Comparison of ENCODE assay signal across 14 cellular contexts in genomic region chr1:31510853-31511789, GRCh38.
DNase-seq lines count a peak whose midpoint lies in the region; ATAC-seq, FAIRE-seq and TF ChIP-seq lines count a peak whose summit lies in the region.
"Had no signal": no experiment of that assay in that cellular context is flagged by ENCODE, and none has a peak within 500 bp of the region (broad histone marks: within the 10 kb centered on the region; RNA-seq: fewer than 3 reads in every experiment).

No MANE protein-coding gene starts in this region.

- DNase-seq in Caco-2 (peak; percentile 68 to 80), H1 (ENCODE audit: low read depth in 1 of 2, low spot score in 2 of 2) (no peak), mucosa of gallbladder (ENCODE audit: low spot score) (peak; percentile 87), activated gamma-delta T cell (lab: John Stamatoyannopoulos, UW) (no peak), NCI-H1930 (lab: John Stamatoyannopoulos, UW) (no peak)
- DNase-seq in stimulated activated naive CD8-positive, alpha-beta T cell treated with anti-CD3 and anti-CD28 coated beads, Interleukin-15, Interleukin-2, amounts not matched to agents 100 U/mL and 50 U/mL, for 24 hours = no peak
- no peak for DNase-seq in activated naive CD4-positive, alpha-beta T cell treated with anti-CD3 and anti-CD28 coated beads, Interleukin-2, amount 10 ng/mL, durations not matched to agents 7 days and 5 days
- DNase-seq: activated CD8-positive, alpha-beta T cell treated with anti-CD3 and anti-CD28 coated beads for 36 hours; activated effector memory CD4-positive, alpha-beta T cell treated with Interleukin-2 at 50 U/mL for 16 hours; AML-193; DMS79 treated with DMSO at 0.1 percent for 48 hours; midbrain; MM.1S had no signal

- H3K4me1 ChIP-seq in Caco-2 (peaks cover 50% of the 10 kb centered on the region), H1 (replicated peaks in 1 of 4; ENCODE audit: control insufficient read depth in 3 of 4, insufficient read depth in 4 of 4, low read length in 3 of 4) (peaks cover 0 to 1% (median 0%) of the 10 kb centered on the region in 4 experiments; a peak in 2 of 7 replicates)

- H3K27me3 Mint-ChIP-seq in Caco-2 (ENCODE audit: insufficient read depth, unreplicated experiment) = no peaks in the 10 kb centered on the region
- H3K27me3 Mint-ChIP-seq in activated naive CD4-positive, alpha-beta T cell treated with anti-CD3 and anti-CD28 coated beads, Interleukin-2, amount 10 ng/mL, durations not matched to agents 7 days and 5 days = peaks cover 50% of the 10 kb centered on the region

- no peak for ATAC-seq in stimulated activated naive CD8-positive, alpha-beta T cell treated with anti-CD3 and anti-CD28 coated beads, Interleukin-15, Interleukin-2, amounts not matched to agents 100 U/mL and 50 U/mL, for 24 hours
- ATAC-seq: activated CD8-positive, alpha-beta T cell treated with anti-CD3 and anti-CD28 coated beads for 36 hours had no signal

- no peak overlapping the region for H2AFZ ChIP-seq in H1 (ENCODE audit: low read length)

- H3K56ac ChIP-seq in H1 (replicated peaks; ENCODE audit: insufficient read length, low read depth, low read length) = no peak overlapping the region

- H3K36me3 Mint-ChIP-seq in Caco-2 (ENCODE audit: insufficient read depth, unreplicated experiment) = peaks cover 6% of the 10 kb centered on the region
- H3K36me3 Mint-ChIP-seq in activated naive CD4-positive, alpha-beta T cell treated with anti-CD3 and anti-CD28 coated beads, Interleukin-2, amount 10 ng/mL, durations not matched to agents 7 days and 5 days = no peaks in the 10 kb centered on the region

- H3K23me2 ChIP-seq in H1 (ENCODE audit: low read depth, low read length) = 0 out of 2 replicates have a peak, but pooled peaks cover 2% of the 10 kb centered on the region

- 49% methylated on average over 7 of the region's 8 CpGs; no CpG with 5 or more reads in 1 of the 2 experiments for whole genome bisulfite sequencing in H1 (ENCODE audit: extremely low coverage in 1 of 2, insufficient coverage in 1 of 2, insufficient read length in 1 of 2, insufficient replicate concordance in 2 of 2, low coverage in 1 of 2, low lambda C conversion rate in 2 of 2, missing lambda C conversion rate in 1 of 2), 2 experiments

- H3K4me1 Mint-ChIP-seq in Caco-2 (ENCODE audit: low read depth, unreplicated experiment) = peaks cover 45% of the 10 kb centered on the region
- peaks cover 7% of the 10 kb centered on the region for H3K4me1 Mint-ChIP-seq in activated naive CD4-positive, alpha-beta T cell treated with anti-CD3 and anti-CD28 coated beads, Interleukin-2, amount 10 ng/mL, durations not matched to agents 7 days and 5 days

- H2AK5ac ChIP-seq in H1 (ENCODE audit: low read depth, low read length) = no peak overlapping the region

- no peak overlapping the region for H4K5ac ChIP-seq in H1 (ENCODE audit: insufficient read length, low read depth, low read length)

- H4K20me1 ChIP-seq in H1 (replicated peaks in 1 of 2; ENCODE audit: control insufficient read depth in 1 of 2, insufficient read depth in 2 of 2, low read length in 2 of 2) = peaks cover 0 to 2% of the 10 kb centered on the region in 2 experiments

- peak overlapping the region; percentile 40 for H3K4me3 Mint-ChIP-seq in Caco-2 (ENCODE audit: unreplicated experiment)
- H3K4me3 Mint-ChIP-seq in activated naive CD4-positive, alpha-beta T cell treated with anti-CD3 and anti-CD28 coated beads, Interleukin-2, amount 10 ng/mL, durations not matched to agents 7 days and 5 days = no peak overlapping the region
- H3K4me3 Mint-ChIP-seq: activated CD8-positive, alpha-beta T cell treated with anti-CD3 and anti-CD28 coated beads for 36 hours had no signal

- H2BK20ac ChIP-seq in H1 (ENCODE audit: low read length) = peak overlapping the region; percentile 35; the same call in 1 of the 2 replicates

- no peaks in the 10 kb centered on the region; the same call in 1 of the 2 replicates for H3K9me3 ChIP-seq in Caco-2
- no peaks in the 10 kb centered on the region for H3K9me3 ChIP-seq in H1 (ENCODE audit: insufficient read depth in 2 of 2, low read depth in 1 of 2, low read length in 1 of 2)

- POLR2A ChIA-PET in Caco-2 (lab: Charles Lee) (interaction anchor here (0.6 to 0.8 kb wide), 5 partner anchors 13 to 884 kb away, joined by 3 to 10 read pairs (median 4); partner anchors contain the start of gene KHDRBS1), H1 (lab: Charles Lee; ENCODE audit: partially characterized antibody) (interaction anchor here (0.6 to 1.0 kb wide), 3 partner anchors 13 to 340 kb away, joined by 3 read pairs; no protein-coding TSS in a partner anchor)

- no peaks in the 10 kb centered on the region for H3K79me1 ChIP-seq in H1 (ENCODE audit: low read depth, low read length)

- no peak for TF ChIP-seq RAD21 in Ishikawa (IDR thresholded peaks at IDR 0.05; ENCODE audit: low read depth)
- no peak for TF ChIP-seq RAD21 in H1 (IDR thresholded peaks at IDR 0.05 in 1 of 2, conservative IDR thresholded peaks at IDR 0.05 in 1 of 2; ENCODE audit: low read depth in 2 of 2, low read length in 2 of 2)

- H3K27ac Mint-ChIP-seq in Caco-2 (ENCODE audit: unreplicated experiment) = peak overlapping the region; percentile 94
- no peak overlapping the region for H3K27ac Mint-ChIP-seq in activated naive CD4-positive, alpha-beta T cell treated with anti-CD3 and anti-CD28 coated beads, Interleukin-2, amount 10 ng/mL, durations not matched to agents 7 days and 5 days
- H3K27ac Mint-ChIP-seq: activated CD8-positive, alpha-beta T cell treated with anti-CD3 and anti-CD28 coated beads for 36 hours had no signal

- CTCF ChIA-PET in Caco-2 (lab: Charles Lee) = interaction anchor here (0.5 to 1.1 kb wide), 3 partner anchors 38 to 224 kb away, joined by 3 to 8 read pairs (median 3); no protein-coding TSS in a partner anchor
- CTCF ChIA-PET in H1 (lab: Charles Lee; ENCODE audit: partially characterized antibody) = interaction anchor here (0.6 to 2.8 kb wide), 15 partner anchors 9 to 203 kb away, joined by 3 to 11 read pairs (median 4); no protein-coding TSS in a partner anchor
- CTCF ChIA-PET in activated naive CD4-positive, alpha-beta T cell treated with anti-CD3 and anti-CD28 coated beads, Interleukin-2, amount 10 ng/mL, durations not matched to agents 7 days and 5 days (lab: Charles Lee) = no interaction called here

- no peak overlapping the region for H3K23ac ChIP-seq in H1 (ENCODE audit: insufficient read length)

- H2BK120ac ChIP-seq in H1 (replicated peaks; ENCODE audit: low read depth, low read length) = no peak overlapping the region

- no peak overlapping the region for H3K18ac ChIP-seq in H1 (ENCODE audit: extremely low read depth, low read length)

- intact Hi-C loops in Caco-2 (cut with micrococcal nuclease; ENCODE audit: unreplicated experiment) = no loop called here

- H3K36me3 ChIP-seq in Caco-2 (ENCODE audit: control insufficient read depth, insufficient read depth, low read length) (no peaks in the 10 kb centered on the region), H1 (ENCODE audit: control insufficient read depth in 2 of 4, insufficient read depth in 4 of 4, low read length in 3 of 4) (no peaks in the 10 kb centered on the region)

- TF ChIP-seq EP300 in Ishikawa (IDR thresholded peaks at IDR 0.05; ENCODE audit: borderline replicate concordance) (no peak), H1 (IDR thresholded peaks at IDR 0.05; ENCODE audit: borderline replicate concordance in 1 of 2, low read depth in 2 of 2, low read length in 2 of 2) (no peak)

- no peak for FAIRE-seq in H1 (lab: Jason Lieb, UNC)

- H3K27ac ChIP-seq in H1 (ENCODE audit: low read depth, low read length) = no peak overlapping the region

- H2BK15ac ChIP-seq in H1 (ENCODE audit: low read length) = no peak overlapping the region

- H3K14ac ChIP-seq in H1 (ENCODE audit: insufficient read length) = no peak overlapping the region

- no peak overlapping the region for H3K4ac ChIP-seq in H1 (replicated peaks; ENCODE audit: insufficient read length, low read depth, low read length)

- TF ChIP-seq POLR2A in H1 (IDR thresholded peaks at IDR 0.05; ENCODE audit: control extremely low read depth in 1 of 2, low read depth in 2 of 2, low read length in 2 of 2) = no peak

- H4K91ac ChIP-seq in H1 (replicated peaks; ENCODE audit: insufficient read length, low read length) = no peak overlapping the region

- no peak overlapping the region for H2BK5ac ChIP-seq in H1 (ENCODE audit: low read depth, low read length)

- H3K27me3 ChIP-seq in Caco-2 (replicated peaks; ENCODE audit: control insufficient read depth, insufficient read depth, low read length) (no peaks in the 10 kb centered on the region), H1 (replicated peaks in 1 of 4; ENCODE audit: control insufficient read depth in 3 of 4, extremely low read depth in 1 of 4, insufficient read depth in 3 of 4, low read length in 3 of 4) (no peaks in the 10 kb centered on the region)

- H3K4me3 ChIP-seq in Caco-2 (ENCODE audit: low read depth, low read length) (no peak overlapping the region), H1 (ENCODE audit: extremely low read depth in 1 of 4, insufficient read depth in 2 of 4, low read depth in 3 of 4, low read length in 4 of 4) (no peak overlapping the region)

- no peak overlapping the region; the same call in 1 of the 2 replicates for H4K8ac ChIP-seq in H1 (ENCODE audit: extremely low read depth, insufficient read depth, low read length)

- H3K9me3 Mint-ChIP-seq in Caco-2 (ENCODE audit: unreplicated experiment) = no peaks in the 10 kb centered on the region
- H3K9me3 Mint-ChIP-seq in activated naive CD4-positive, alpha-beta T cell treated with anti-CD3 and anti-CD28 coated beads, Interleukin-2, amount 10 ng/mL, durations not matched to agents 7 days and 5 days = peaks cover 2% of the 10 kb centered on the region
- H3K9me3 Mint-ChIP-seq: activated CD8-positive, alpha-beta T cell treated with anti-CD3 and anti-CD28 coated beads for 36 hours had no signal

- TF ChIP-seq CTCF in Caco-2 (IDR thresholded peaks at IDR 0.05; ENCODE audit: insufficient read depth in 1 of 2, low read depth in 1 of 2, low read length in 1 of 2, severe bottlenecking in 1 of 2, unreplicated experiment in 1 of 2) = no peak
- TF ChIP-seq CTCF in H1 (IDR thresholded peaks at IDR 0.05; ENCODE audit: control extremely low read depth in 1 of 3, insufficient read depth in 1 of 3, low read depth in 1 of 3, low read length in 3 of 3) = no peak

- BruUV-seq in Caco-2 (replicated peaks; lab: Mats Ljungman, UMichigan) = TSS peak; percentile 75

- no peak overlapping the region for H3K9ac ChIP-seq in H1 (replicated peaks in 1 of 4; ENCODE audit: extremely low read depth in 1 of 4, low read depth in 3 of 4, low read length in 3 of 4)

- H2BK12ac ChIP-seq in H1 (ENCODE audit: low read depth, low read length) = peak overlapping the region; percentile 6; the same call in 1 of the 2 replicates

- no peaks in the 10 kb centered on the region for H3K79me2 ChIP-seq in H1 (ENCODE audit: control insufficient read depth in 1 of 2, insufficient read depth in 2 of 2, low read length in 2 of 2)

- no peak overlapping the region for H3K4me2 ChIP-seq in H1 (ENCODE audit: insufficient read depth in 1 of 2, low read depth in 2 of 2, low read length in 2 of 2)

TF ChIP-seq in H1, 55 proteins besides CTCF, POLR2A, EP300 and RAD21 (continues in another document):
- no peak for TF ChIP-seq HDAC2 (IDR thresholded peaks at IDR 0.05; ENCODE audit: borderline replicate concordance in 1 of 2, low read depth in 2 of 2, low read length in 2 of 2)
- TF ChIP-seq TCF12 (IDR thresholded peaks at IDR 0.05; ENCODE audit: low read depth, low read length) = no peak
- no peak for TF ChIP-seq GTF2F1 (IDR thresholded peaks at IDR 0.05; ENCODE audit: borderline replicate concordance, low read depth, low read length)
- no peak for TF ChIP-seq CHD1 (IDR thresholded peaks at IDR 0.05; ENCODE audit: low read depth, low read length)

Comparison
In these comparisons a context has a peak if more than half of its experiments do, and no peak if none do; other contexts are left out.
1. DNase-seq: peak in Caco-2 (2 of 2) and mucosa of gallbladder (single experiment); none in H1 (0 of 2), activated gamma-delta T cell (single experiment), stimulated activated naive CD8-positive, alpha-beta T cell treated with anti-CD3 and anti-CD28 coated beads, Interleukin-15, Interleukin-2, amounts not matched to agents 100 U/mL and 50 U/mL, for 24 hours (single experiment), activated naive CD4-positive, alpha-beta T cell treated with anti-CD3 and anti-CD28 coated beads, Interleukin-2, amount 10 ng/mL, durations not matched to agents 7 days and 5 days (single experiment) and NCI-H1930 (0 of 2).